In the genomic region with DNA sequence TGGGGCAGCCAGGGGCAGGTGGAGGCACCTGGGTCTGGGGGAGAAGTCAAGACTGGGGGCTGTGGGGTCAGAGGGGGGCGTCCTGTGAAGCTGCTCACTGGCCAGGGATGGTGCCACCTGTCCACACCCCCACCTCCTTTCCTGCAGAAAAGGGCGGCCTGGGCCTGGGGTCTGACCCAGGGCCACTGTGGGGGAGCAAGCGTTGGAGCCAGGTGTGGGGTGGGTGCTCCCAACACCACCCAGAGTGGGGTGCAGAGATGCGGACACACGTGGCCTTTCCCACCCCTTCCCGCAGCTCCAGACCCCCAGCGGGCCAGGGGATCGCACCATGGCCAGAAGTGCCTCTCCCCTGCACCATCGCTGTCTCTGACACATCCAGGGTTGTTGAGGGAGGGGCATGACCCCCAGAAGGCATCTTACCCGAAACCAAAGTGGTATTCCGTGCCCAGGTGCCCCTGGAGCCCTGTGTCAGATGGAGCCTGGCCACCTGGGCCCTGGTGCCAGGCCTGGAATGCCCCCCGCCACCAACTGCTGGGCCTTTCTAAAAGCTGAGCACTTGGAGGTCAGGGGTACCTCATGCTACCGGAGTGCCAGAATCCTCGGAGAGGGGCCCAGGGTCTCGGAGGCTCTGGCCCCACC, we compare ENCODE assay signal across 1 cellular context.
TF ChIP-seq lines count a peak whose summit lies in the region.

No MANE protein-coding gene starts in this region.

TF ChIP-seq in HepG2, 621 proteins besides CTCF, POLR2A, EP300 and RAD21 (continued from another document and continues in another):
- TF ChIP-seq, protein P1, sequence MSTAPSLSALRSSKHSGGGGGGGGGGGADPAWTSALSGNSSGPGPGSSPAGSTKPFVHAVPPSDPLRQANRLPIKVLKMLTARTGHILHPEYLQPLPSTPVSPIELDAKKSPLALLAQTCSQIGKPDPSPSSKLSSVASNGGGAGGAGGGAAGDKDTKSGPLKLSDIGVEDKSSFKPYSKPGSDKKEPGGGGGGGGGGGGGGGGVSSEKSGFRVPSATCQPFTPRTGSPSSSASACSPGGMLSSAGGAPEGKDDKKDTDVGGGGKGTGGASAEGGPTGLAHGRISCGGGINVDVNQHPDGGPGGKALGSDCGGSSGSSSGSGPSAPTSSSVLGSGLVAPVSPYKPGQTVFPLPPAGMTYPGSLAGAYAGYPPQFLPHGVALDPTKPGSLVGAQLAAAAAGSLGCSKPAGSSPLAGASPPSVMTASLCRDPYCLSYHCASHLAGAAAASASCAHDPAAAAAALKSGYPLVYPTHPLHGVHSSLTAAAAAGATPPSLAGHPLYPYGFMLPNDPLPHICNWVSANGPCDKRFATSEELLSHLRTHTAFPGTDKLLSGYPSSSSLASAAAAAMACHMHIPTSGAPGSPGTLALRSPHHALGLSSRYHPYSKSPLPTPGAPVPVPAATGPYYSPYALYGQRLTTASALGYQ (CRISPR knock-in tag; IDR thresholded peaks at IDR 0.05) = no peak
- TF ChIP-seq NFE2 (CRISPR knock-in tag; IDR thresholded peaks at IDR 0.05) (no peak), ZNF558 (CRISPR knock-in tag; IDR thresholded peaks at IDR 0.05; ENCODE audit: borderline replicate concordance) (no peak), PLRG1 (conservative IDR thresholded peaks at IDR 0.05) (no peak), SALL2 (CRISPR knock-in tag; IDR thresholded peaks at IDR 0.05) (no peak), ZBTB7B (CRISPR knock-in tag; IDR thresholded peaks at IDR 0.05) (no peak), SMAD3 (CRISPR knock-in tag; IDR thresholded peaks at IDR 0.05) (no peak), DPF2 (CRISPR knock-in tag; IDR thresholded peaks at IDR 0.05; ENCODE audit: borderline replicate concordance, low read depth) (no peak), ZBTB2 (CRISPR knock-in tag; IDR thresholded peaks at IDR 0.05; ENCODE audit: low read depth) (no peak), SRY (CRISPR knock-in tag; IDR thresholded peaks at IDR 0.05) (no peak), UBTF (CRISPR knock-in tag; IDR thresholded peaks at IDR 0.05) (no peak), ATF7 (IDR thresholded peaks at IDR 0.05) (no peak), ATF7 (CRISPR knock-in tag; IDR thresholded peaks at IDR 0.05) (peak; percentile 44; the same call in 1 of the 2 replicates), ZNF556 (CRISPR knock-in tag; IDR thresholded peaks at IDR 0.05; ENCODE audit: borderline replicate concordance) (no peak), RBM22 (optimal IDR thresholded peaks at IDR 0.05; ENCODE audit: low read length) (no peak), SAP130 (CRISPR knock-in tag; IDR thresholded peaks at IDR 0.05; ENCODE audit: low read depth) (no peak), CEBPG (CRISPR knock-in tag; IDR thresholded peaks at IDR 0.05) (no peak), ZNF563 (CRISPR knock-in tag; IDR thresholded peaks at IDR 0.05) (no peak), HMG20B (CRISPR knock-in tag; conservative IDR thresholded peaks at IDR 0.05) (no peak), ZBTB8A (CRISPR knock-in tag; IDR thresholded peaks at IDR 0.05; ENCODE audit: borderline replicate concordance, low read depth) (no peak), KAT7 (CRISPR knock-in tag; IDR thresholded peaks at IDR 0.05; ENCODE audit: borderline replicate concordance) (no peak), FOXO1 (CRISPR knock-in tag; IDR thresholded peaks at IDR 0.05) (0 out of 2 replicates have a peak, but pooled peaks have one; percentile 1), CEBPB (IDR thresholded peaks at IDR 0.05; ENCODE audit: borderline replicate concordance, low read depth, low read length) (no peak), ZNF674 (CRISPR knock-in tag; IDR thresholded peaks at IDR 0.05; ENCODE audit: low read depth) (no peak), ATAD3A (CRISPR knock-in tag; IDR thresholded peaks at IDR 0.05) (no peak), PRMT3 (CRISPR knock-in tag; IDR thresholded peaks at IDR 0.05; ENCODE audit: borderline replicate concordance, low read depth) (no peak), BHLHE40 (IDR thresholded peaks at IDR 0.05; ENCODE audit: low read length) (no peak), CHD4 (IDR thresholded peaks at IDR 0.05; ENCODE audit: borderline replicate concordance, low read length) (no peak), MBNL3 (CRISPR knock-in tag; conservative IDR thresholded peaks at IDR 0.05) (no peak), ZNF883 (CRISPR knock-in tag; IDR thresholded peaks at IDR 0.05; ENCODE audit: not compliant biosample characterization) (no peak), ZSCAN25 (CRISPR knock-in tag; IDR thresholded peaks at IDR 0.05) (no peak), CAMTA2 (CRISPR knock-in tag; IDR thresholded peaks at IDR 0.05; ENCODE audit: borderline replicate concordance) (no peak), RXRA (CRISPR knock-in tag; IDR thresholded peaks at IDR 0.05) (peak; percentile 16; the same call in 1 of the 2 replicates), ZNF572 (CRISPR knock-in tag; IDR thresholded peaks at IDR 0.05) (0 out of 2 replicates have a peak, but pooled peaks have one; percentile 62), FOXA3 (CRISPR knock-in tag; IDR thresholded peaks at IDR 0.05) (no peak)
- TF ChIP-seq, protein P2, sequence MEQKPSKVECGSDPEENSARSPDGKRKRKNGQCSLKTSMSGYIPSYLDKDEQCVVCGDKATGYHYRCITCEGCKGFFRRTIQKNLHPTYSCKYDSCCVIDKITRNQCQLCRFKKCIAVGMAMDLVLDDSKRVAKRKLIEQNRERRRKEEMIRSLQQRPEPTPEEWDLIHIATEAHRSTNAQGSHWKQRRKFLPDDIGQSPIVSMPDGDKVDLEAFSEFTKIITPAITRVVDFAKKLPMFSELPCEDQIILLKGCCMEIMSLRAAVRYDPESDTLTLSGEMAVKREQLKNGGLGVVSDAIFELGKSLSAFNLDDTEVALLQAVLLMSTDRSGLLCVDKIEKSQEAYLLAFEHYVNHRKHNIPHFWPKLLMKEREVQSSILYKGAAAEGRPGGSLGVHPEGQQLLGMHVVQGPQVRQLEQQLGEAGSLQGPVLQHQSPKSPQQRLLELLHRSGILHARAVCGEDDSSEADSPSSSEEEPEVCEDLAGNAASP (CRISPR knock-in tag; IDR thresholded peaks at IDR 0.05; ENCODE audit: borderline replicate concordance) = no peak
- TF ChIP-seq, protein P3, sequence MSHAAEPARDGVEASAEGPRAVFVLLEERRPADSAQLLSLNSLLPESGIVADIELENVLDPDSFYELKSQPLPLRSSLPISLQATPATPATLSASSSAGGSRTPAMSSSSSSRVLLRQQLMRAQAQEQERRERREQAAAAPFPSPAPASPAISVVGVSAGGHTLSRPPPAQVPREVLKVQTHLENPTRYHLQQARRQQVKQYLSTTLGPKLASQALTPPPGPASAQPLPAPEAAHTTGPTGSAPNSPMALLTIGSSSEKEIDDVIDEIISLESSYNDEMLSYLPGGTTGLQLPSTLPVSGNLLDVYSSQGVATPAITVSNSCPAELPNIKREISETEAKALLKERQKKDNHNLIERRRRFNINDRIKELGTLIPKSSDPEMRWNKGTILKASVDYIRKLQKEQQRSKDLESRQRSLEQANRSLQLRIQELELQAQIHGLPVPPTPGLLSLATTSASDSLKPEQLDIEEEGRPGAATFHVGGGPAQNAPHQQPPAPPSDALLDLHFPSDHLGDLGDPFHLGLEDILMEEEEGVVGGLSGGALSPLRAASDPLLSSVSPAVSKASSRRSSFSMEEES (CRISPR knock-in tag; IDR thresholded peaks at IDR 0.05) = no peak
- TF ChIP-seq, protein P4, sequence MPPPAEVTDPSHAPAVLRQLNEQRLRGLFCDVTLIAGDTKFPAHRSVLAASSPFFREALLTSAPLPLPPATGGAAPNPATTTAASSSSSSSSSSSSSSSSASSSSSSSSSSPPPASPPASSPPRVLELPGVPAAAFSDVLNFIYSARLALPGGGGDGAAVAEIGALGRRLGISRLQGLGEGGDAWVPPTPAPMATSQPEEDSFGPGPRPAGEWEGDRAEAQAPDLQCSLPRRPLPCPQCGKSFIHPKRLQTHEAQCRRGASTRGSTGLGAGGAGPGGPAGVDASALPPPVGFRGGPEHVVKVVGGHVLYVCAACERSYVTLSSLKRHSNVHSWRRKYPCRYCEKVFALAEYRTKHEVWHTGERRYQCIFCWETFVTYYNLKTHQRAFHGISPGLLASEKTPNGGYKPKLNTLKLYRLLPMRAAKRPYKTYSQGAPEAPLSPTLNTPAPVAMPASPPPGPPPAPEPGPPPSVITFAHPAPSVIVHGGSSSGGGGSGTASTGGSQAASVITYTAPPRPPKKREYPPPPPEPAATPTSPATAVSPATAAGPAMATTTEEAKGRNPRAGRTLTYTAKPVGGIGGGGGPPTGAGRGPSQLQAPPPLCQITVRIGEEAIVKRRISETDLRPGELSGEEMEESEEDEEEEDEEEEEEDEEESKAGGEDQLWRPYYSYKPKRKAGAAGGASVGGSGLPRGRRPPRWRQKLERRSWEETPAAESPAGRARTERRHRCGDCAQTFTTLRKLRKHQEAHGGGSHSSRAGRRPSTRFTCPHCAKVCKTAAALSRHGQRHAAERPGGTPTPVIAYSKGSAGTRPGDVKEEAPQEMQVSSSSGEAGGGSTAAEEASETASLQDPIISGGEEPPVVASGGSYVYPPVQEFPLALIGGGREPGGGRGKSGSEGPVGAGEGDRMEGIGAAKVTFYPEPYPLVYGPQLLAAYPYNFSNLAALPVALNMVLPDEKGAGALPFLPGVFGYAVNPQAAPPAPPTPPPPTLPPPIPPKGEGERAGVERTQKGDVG (CRISPR knock-in tag; IDR thresholded peaks at IDR 0.05; ENCODE audit: borderline replicate concordance) = no peak
- TF ChIP-seq, protein P5, sequence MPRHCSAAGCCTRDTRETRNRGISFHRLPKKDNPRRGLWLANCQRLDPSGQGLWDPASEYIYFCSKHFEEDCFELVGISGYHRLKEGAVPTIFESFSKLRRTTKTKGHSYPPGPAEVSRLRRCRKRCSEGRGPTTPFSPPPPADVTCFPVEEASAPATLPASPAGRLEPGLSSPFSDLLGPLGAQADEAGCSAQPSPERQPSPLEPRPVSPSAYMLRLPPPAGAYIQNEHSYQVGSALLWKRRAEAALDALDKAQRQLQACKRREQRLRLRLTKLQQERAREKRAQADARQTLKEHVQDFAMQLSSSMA (CRISPR knock-in tag; IDR thresholded peaks at IDR 0.05) = no peak
- TF ChIP-seq, protein P6, sequence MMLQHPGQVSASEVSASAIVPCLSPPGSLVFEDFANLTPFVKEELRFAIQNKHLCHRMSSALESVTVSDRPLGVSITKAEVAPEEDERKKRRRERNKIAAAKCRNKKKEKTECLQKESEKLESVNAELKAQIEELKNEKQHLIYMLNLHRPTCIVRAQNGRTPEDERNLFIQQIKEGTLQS (CRISPR knock-in tag; IDR thresholded peaks at IDR 0.05) = no peak
- TF ChIP-seq, protein P7, sequence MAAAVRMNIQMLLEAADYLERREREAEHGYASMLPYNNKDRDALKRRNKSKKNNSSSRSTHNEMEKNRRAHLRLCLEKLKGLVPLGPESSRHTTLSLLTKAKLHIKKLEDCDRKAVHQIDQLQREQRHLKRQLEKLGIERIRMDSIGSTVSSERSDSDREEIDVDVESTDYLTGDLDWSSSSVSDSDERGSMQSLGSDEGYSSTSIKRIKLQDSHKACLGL (CRISPR knock-in tag; IDR thresholded peaks at IDR 0.05) = peak; percentile 5; the same call in 1 of the 2 replicates
- TF ChIP-seq, protein P8, sequence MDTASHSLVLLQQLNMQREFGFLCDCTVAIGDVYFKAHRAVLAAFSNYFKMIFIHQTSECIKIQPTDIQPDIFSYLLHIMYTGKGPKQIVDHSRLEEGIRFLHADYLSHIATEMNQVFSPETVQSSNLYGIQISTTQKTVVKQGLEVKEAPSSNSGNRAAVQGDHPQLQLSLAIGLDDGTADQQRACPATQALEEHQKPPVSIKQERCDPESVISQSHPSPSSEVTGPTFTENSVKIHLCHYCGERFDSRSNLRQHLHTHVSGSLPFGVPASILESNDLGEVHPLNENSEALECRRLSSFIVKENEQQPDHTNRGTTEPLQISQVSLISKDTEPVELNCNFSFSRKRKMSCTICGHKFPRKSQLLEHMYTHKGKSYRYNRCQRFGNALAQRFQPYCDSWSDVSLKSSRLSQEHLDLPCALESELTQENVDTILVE (CRISPR knock-in tag; IDR thresholded peaks at IDR 0.05) = no peak
- TF ChIP-seq, protein P9, sequence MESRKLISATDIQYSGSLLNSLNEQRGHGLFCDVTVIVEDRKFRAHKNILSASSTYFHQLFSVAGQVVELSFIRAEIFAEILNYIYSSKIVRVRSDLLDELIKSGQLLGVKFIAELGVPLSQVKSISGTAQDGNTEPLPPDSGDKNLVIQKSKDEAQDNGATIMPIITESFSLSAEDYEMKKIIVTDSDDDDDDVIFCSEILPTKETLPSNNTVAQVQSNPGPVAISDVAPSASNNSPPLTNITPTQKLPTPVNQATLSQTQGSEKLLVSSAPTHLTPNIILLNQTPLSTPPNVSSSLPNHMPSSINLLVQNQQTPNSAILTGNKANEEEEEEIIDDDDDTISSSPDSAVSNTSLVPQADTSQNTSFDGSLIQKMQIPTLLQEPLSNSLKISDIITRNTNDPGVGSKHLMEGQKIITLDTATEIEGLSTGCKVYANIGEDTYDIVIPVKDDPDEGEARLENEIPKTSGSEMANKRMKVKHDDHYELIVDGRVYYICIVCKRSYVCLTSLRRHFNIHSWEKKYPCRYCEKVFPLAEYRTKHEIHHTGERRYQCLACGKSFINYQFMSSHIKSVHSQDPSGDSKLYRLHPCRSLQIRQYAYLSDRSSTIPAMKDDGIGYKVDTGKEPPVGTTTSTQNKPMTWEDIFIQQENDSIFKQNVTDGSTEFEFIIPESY (CRISPR knock-in tag; IDR thresholded peaks at IDR 0.05) = no peak
